In the genomic region with DNA sequence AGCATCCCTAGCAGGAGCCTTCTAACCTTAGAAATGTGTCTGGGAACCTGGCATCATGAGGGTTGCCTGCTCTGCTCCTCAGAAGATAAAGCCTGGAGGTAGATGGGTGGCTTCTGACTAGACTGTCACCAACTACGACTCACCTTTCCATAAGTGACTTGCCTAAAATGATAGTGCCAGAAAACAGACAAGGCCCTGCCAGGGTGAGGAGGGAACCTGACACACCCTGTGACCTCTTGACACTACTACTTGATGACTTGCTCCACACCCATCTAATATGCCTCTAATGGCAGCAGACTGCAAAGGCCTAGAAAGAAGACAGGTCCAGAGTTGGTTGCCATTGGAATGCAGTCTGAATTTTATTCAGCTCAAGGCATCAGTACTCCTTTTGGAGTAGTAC, we compare ENCODE assay signal across 23 cellular contexts. TPM values are rescaled to one million over a fixed set of nuclear protein-coding genes. Genes with fewer than 3 reads are reported as not detected.
"Had no signal": no experiment of that assay in that cellular context is flagged by ENCODE, and none has a peak within 500 bp of the region (broad histone marks: within the 10 kb centered on the region; RNA-seq: fewer than 3 reads in every experiment).

No MANE protein-coding gene starts in this region.

- ATAC-seq: naive thymus-derived CD8-positive, alpha-beta T cell had no signal

- H3K9me3 Mint-ChIP-seq: activated CD4-positive, alpha-beta T cell treated with anti-CD3 and anti-CD28 coated beads, Interleukin-2, amount 10 ng/mL, durations not matched to agents 7 days and 5 days; activated naive CD4-positive, alpha-beta T cell treated with anti-CD3 and anti-CD28 coated beads, Interleukin-2, amount 10 ng/mL, durations not matched to agents 7 days and 5 days; dendritic cell treated with granulocyte-macrophage colony-stimulating factor and Interleukin-4, amounts not matched to agents 40 ng/mL and 50 ng/mL, for 4 days; immature natural killer cell; mesothelial cell of epicardium; naive thymus-derived CD8-positive, alpha-beta T cell had no signal

- H3K27ac Mint-ChIP-seq: activated CD4-positive, alpha-beta T cell treated with anti-CD3 and anti-CD28 coated beads, Interleukin-2, amount 10 ng/mL, durations not matched to agents 7 days and 5 days; activated naive CD4-positive, alpha-beta T cell treated with anti-CD3 and anti-CD28 coated beads, Interleukin-2, amount 10 ng/mL, durations not matched to agents 7 days and 5 days; dendritic cell treated with granulocyte-macrophage colony-stimulating factor and Interleukin-4, amounts not matched to agents 40 ng/mL and 50 ng/mL, for 4 days; immature natural killer cell; mesothelial cell of epicardium; neural progenitor cell; progenitor cell of endocrine pancreas had no signal

- H3K4me1 Mint-ChIP-seq: mesothelial cell of epicardium, neural progenitor cell had no signal

- DNase-seq: activated CD4-positive, alpha-beta T cell treated with anti-CD3 and anti-CD28 coated beads, Interleukin-2, amount 10 ng/mL, durations not matched to agents 7 days and 5 days; activated naive CD4-positive, alpha-beta T cell treated with anti-CD3 and anti-CD28 coated beads, Interleukin-2, amount 10 ng/mL, durations not matched to agents 7 days and 5 days; adrenal gland; brain microvascular endothelial cell; caudate nucleus; effector CD4-positive, alpha-beta T cell; foreskin melanocyte; immature natural killer cell; left ventricle myocardium inferior; naive thymus-derived CD8-positive, alpha-beta T cell; retina; sigmoid colon; stimulated activated CD4-positive, alpha-beta T cell treated with anti-CD3 and anti-CD28 coated beads, Interleukin-4, amount 100 ng/mL, for 4 hours; T-helper 1 cell; transverse colon had no signal

- H3K4me3 Mint-ChIP-seq: activated CD4-positive, alpha-beta T cell treated with anti-CD3 and anti-CD28 coated beads, Interleukin-2, amount 10 ng/mL, durations not matched to agents 7 days and 5 days; activated naive CD4-positive, alpha-beta T cell treated with anti-CD3 and anti-CD28 coated beads, Interleukin-2, amount 10 ng/mL, durations not matched to agents 7 days and 5 days; dendritic cell treated with granulocyte-macrophage colony-stimulating factor and Interleukin-4, amounts not matched to agents 40 ng/mL and 50 ng/mL, for 4 days; immature natural killer cell; mesothelial cell of epicardium; naive thymus-derived CD8-positive, alpha-beta T cell; neural progenitor cell had no signal

- H3K27me3 Mint-ChIP-seq: activated CD4-positive, alpha-beta T cell treated with anti-CD3 and anti-CD28 coated beads, Interleukin-2, amount 10 ng/mL, durations not matched to agents 7 days and 5 days; activated naive CD4-positive, alpha-beta T cell treated with anti-CD3 and anti-CD28 coated beads, Interleukin-2, amount 10 ng/mL, durations not matched to agents 7 days and 5 days; dendritic cell treated with granulocyte-macrophage colony-stimulating factor and Interleukin-4, amounts not matched to agents 40 ng/mL and 50 ng/mL, for 4 days; naive thymus-derived CD8-positive, alpha-beta T cell; progenitor cell of endocrine pancreas had no signal

RNA-seq across cellular contexts. Expression of gene SLC39A5, which starts 17.5 kb away (rescaled TPM):
- total RNA-seq: ascending aorta; left ventricle myocardium inferior; lung microvascular endothelial cell; naive thymus-derived CD8-positive, alpha-beta T cell; omental fat pad; sigmoid colon; SJSA1 had no signal
